Comparison of ENCODE assay signal across 10 cellular contexts in genomic region chrX:154013614-154014360, GRCh38. TPM values are rescaled to one million over a fixed set of nuclear protein-coding genes. Genes with fewer than 3 reads are reported as not detected.
DNase-seq lines count a peak whose midpoint lies in the region; ATAC-seq and TF ChIP-seq lines count a peak whose summit lies in the region.
"Had no signal": no experiment of that assay in that cellular context is flagged by ENCODE, and none has a peak within 500 bp of the region (broad histone marks: within the 10 kb centered on the region; RNA-seq: fewer than 3 reads in every experiment).

No MANE protein-coding gene starts in this region.

- peaks cover 6% of the 10 kb centered on the region for H3K36me3 Mint-ChIP-seq in chondrocyte (ENCODE audit: low read depth)

- no peaks in the 10 kb centered on the region for H3K27me3 Mint-ChIP-seq in chondrocyte (ENCODE audit: low read depth)

- peaks cover 0 to 3% of the 10 kb centered on the region in 2 donors for H3K4me1 ChIP-seq in lung (ENCODE audit: control insufficient read depth in 2 of 2, insufficient read depth in 2 of 2, low read length in 2 of 2)
- peaks cover 4 to 9% of the 10 kb centered on the region in 2 donors for H3K4me1 ChIP-seq in thyroid gland

- H3K4me1 Mint-ChIP-seq in chondrocyte (ENCODE audit: low read depth): peaks cover 7% of the 10 kb centered on the region

- H3K27ac ChIP-seq in VCaP (no peak overlapping the region), lung (ENCODE audit: low read depth in 1 of 2, low read length in 1 of 2) (no peak overlapping the region), thyroid gland (no peak overlapping the region)

- no peak overlapping the region for H3K27ac Mint-ChIP-seq in chondrocyte (ENCODE audit: unreplicated experiment)
- H3K27ac Mint-ChIP-seq: T-helper 1 cell treated with Interleukin-12 subunit alpha and Interleukin-12 subunit beta and Interleukin-4 antibody, amounts not matched to agents 30 μg/mL and 1 μg/mL, for 36 hours had no signal

- TF ChIP-seq POLR2A in thyroid gland (IDR thresholded peaks at IDR 0.05): no peak

- H3K9me3 ChIP-seq in lung (ENCODE audit: control insufficient read depth in 2 of 2, insufficient read depth in 1 of 2, low read length in 1 of 2) (peaks cover 0 to under 1% of the 10 kb centered on the region in 2 donors), thyroid gland (no peaks in the 10 kb centered on the region)

- TF ChIP-seq CTCF in VCaP (conservative IDR thresholded peaks at IDR 0.05) (peak; percentile 85), chondrocyte (IDR thresholded peaks at IDR 0.05) (peak; percentile 95), lung (IDR thresholded peaks at IDR 0.05; ENCODE audit: control extremely low read depth, extremely low read depth) (peak; percentile 69), thyroid gland (IDR thresholded peaks at IDR 0.05) (peak; percentile 53 to 85 (median 68))

- H3K36me3 ChIP-seq in lung (ENCODE audit: control insufficient read depth in 2 of 2, insufficient read depth in 2 of 2, low read length in 2 of 2) (peaks cover 0 to 28% of the 10 kb centered on the region in 2 donors), thyroid gland (no peaks in the 10 kb centered on the region)

- intact Hi-C loops in thyroid gland (cut with DNase I): loop anchor here (5.0 kb wide), 1 partner anchor 39 kb away; no protein-coding TSS in a partner anchor

- WGBS in lung, 2 donors: 43 to 49% methylated on average over 16 to 20 of the region's 20 CpGs
- 34 to 46% methylated on average over 5 to 17 of the region's 20 CpGs for WGBS in thyroid gland, 2 donors

- ATAC-seq in HG03520 (IDR thresholded peaks at IDR 0.05; ENCODE audit: unreplicated experiment) (peak; percentile 52), lung (ENCODE audit: insufficient read depth, low FRiP score) (peak; percentile 61), HG02571 (IDR thresholded peaks at IDR 0.05; ENCODE audit: unreplicated experiment) (no peak), GM21737 (IDR thresholded peaks at IDR 0.05; ENCODE audit: unreplicated experiment) (no peak)

- H3K4me3 ChIP-seq in lung: no peak overlapping the region
- H3K4me3 ChIP-seq in thyroid gland (replicated peaks in 1 of 3): no peak overlapping the region
- H3K4me3 ChIP-seq: skin epidermis had no signal

- H3K27me3 ChIP-seq in lung (ENCODE audit: control insufficient read depth, insufficient read depth) (no peaks in the 10 kb centered on the region), thyroid gland (no peaks in the 10 kb centered on the region)

- H3K4me3 Mint-ChIP-seq in chondrocyte (ENCODE audit: unreplicated experiment): no peak overlapping the region
- H3K4me3 Mint-ChIP-seq: T-helper 1 cell treated with Interleukin-12 subunit alpha and Interleukin-12 subunit beta and Interleukin-4 antibody, amounts not matched to agents 30 μg/mL and 1 μg/mL, for 36 hours had no signal

- DNase-seq in ELR (ENCODE audit: low read depth) (peak; percentile 47), chondrocyte (ENCODE audit: low spot score) (no peak), lung (ENCODE audit: low spot score) (no peak), thyroid gland (no peak)

- H3K9me3 Mint-ChIP-seq in chondrocyte (ENCODE audit: low read depth): no peaks in the 10 kb centered on the region
- H3K9me3 Mint-ChIP-seq: T-helper 1 cell treated with Interleukin-12 subunit alpha and Interleukin-12 subunit beta and Interleukin-4 antibody, amounts not matched to agents 30 μg/mL and 1 μg/mL, for 36 hours had no signal

RNA-seq across cellular contexts. Expression of gene IRAK1, which starts 5.9 kb away (rescaled TPM):
- total RNA-seq in chondrocyte (88.0 to 113 TPM (median 104 TPM) in 3 replicates), lung (100 to 1,000 TPM in 1 of 2 donors, 10 to 100 TPM in 1; 24.6 to 153 TPM), thyroid gland (10 to 100 TPM; 36.4 to 53.1 (median 42.8) TPM)
- 100 to 1,000 TPM in 1 of 2 donors, 10 to 100 TPM in 1; 64.5 to 131 TPM for polyA plus RNA-seq in lung

RNA-seq across cellular contexts. Expression of gene TMEM187, which starts 41.2 kb away (rescaled TPM):
- 12.3 to 20.3 TPM (median 18.3 TPM) in 3 replicates for total RNA-seq in chondrocyte
- 10 to 100 TPM in 1 of 2 donors, 1 to 10 TPM in 1; 1.8 to 11.4 TPM for total RNA-seq in lung
- polyA plus RNA-seq in lung: 1 to 10 TPM; 3.1 to 8.6 TPM
- 10 to 100 TPM in 1 of 4 donors, 1 to 10 TPM in 3; 3.8 to 10.7 (median 8.7) TPM for total RNA-seq in thyroid gland

RNA-seq across cellular contexts. Expression of gene HCFC1, which starts 42.2 kb away (rescaled TPM):
- total RNA-seq in chondrocyte: 60.1 to 89.9 TPM (median 67.2 TPM) in 3 replicates
- 10 to 100 TPM; 25.3 to 59.4 TPM for total RNA-seq in lung
- polyA plus RNA-seq in lung: 10 to 100 TPM; 10.7 to 22.9 TPM
- total RNA-seq in thyroid gland: 100 to 1,000 TPM in 1 of 4 donors, 10 to 100 TPM in 3; 23.5 to 119 (median 52.3) TPM

Comparison
In these comparisons a context has a peak if more than half of its experiments do, and no peak if none do; other contexts are left out.
1. ATAC-seq: peak in HG03520 (single experiment) and lung (single experiment); none in HG02571 (single experiment) and GM21737 (single experiment).
2. Peak in every context shown above with its lines, with median percentiles within 50 percentile points of each other: CTCF ChIP-seq.